In the genomic region with DNA sequence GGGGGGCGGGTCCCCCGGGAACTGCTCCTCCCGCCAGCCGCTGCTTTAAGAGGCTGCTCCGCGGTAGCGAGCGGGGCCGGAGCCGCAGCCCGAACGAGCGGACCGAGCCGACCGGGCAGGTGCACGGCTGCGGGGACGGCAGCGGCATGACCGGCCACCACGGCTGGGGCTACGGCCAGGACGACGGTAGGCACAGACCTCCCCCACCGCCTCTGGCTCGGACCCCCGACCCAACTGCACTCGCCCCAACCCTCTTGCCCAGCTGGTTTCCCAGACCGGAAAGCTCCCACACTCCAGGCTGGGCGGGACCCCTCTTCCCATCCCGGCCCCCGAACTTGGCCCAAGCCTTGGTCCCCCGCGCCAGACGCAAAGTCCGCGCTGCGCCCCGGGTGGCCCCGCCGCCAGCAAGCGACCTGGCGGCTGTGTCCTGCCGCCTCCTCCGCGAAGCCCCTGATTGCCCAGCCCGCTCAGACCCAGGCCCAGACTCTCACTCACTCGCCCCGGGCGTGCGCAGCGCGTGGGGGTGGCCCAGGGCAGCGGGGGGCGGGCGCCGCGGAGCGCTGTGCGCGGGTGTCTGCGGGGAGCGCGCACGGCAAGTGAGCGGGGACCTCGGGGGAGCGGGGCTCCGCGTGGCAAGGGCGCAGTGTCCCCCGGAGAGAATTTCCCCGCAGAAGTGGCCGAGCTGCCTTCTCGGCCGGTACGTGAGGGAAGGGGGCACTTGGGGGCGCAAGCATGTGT, we compare ENCODE assay signal across 9 cellular contexts. TPM values are rescaled to one million over a fixed set of nuclear protein-coding genes. Genes with fewer than 3 reads are reported as not detected.
DNase-seq lines count a peak whose midpoint lies in the region; ATAC-seq and TF ChIP-seq lines count a peak whose summit lies in the region.
"Had no signal": no experiment of that assay in that cellular context is flagged by ENCODE, and none has a peak within 500 bp of the region (broad histone marks: within the 10 kb centered on the region; RNA-seq: fewer than 3 reads in every experiment).

Gene CA7, plus strand, starts transcription at position 73 of the 738 bp plus-strand sequence. Its CDS starts 74 bp downstream, at position 147.

- H3K27ac ChIP-seq in CD8-positive, alpha-beta T cell (ENCODE audit: low read depth, low read length): no peak within 1 kb of the TSS
- no peak within 1 kb of the TSS for H3K27ac ChIP-seq in WERI-Rb-1
- H3K27ac ChIP-seq in osteoblast (ENCODE audit: low read depth, low read length): no peak within 1 kb of the TSS

- H3K27me3 Mint-ChIP-seq in CD8-positive, alpha-beta T cell (ENCODE audit: low read depth): peaks cover 34% of the 10 kb centered on the region

- H3K27me3 ChIP-seq in CD8-positive, alpha-beta T cell (ENCODE audit: insufficient read depth, low read length): no peaks in the 10 kb centered on the region
- H3K27me3 ChIP-seq in WERI-Rb-1 (ENCODE audit: insufficient read depth, low read depth, severe bottlenecking): peaks cover 18% of the 10 kb centered on the region
- peaks cover 61% of the 10 kb centered on the region for H3K27me3 ChIP-seq in osteoblast (ENCODE audit: insufficient read depth, low read length)

- no peaks in the 10 kb centered on the region for H4K20me1 ChIP-seq in osteoblast (ENCODE audit: insufficient read depth, low read length)

- H2AFZ ChIP-seq in osteoblast (ENCODE audit: low read length): no peak within 1 kb of the TSS

- TF ChIP-seq CTCF in CD8-positive, alpha-beta T cell (IDR thresholded peaks at IDR 0.05): no peak
- TF ChIP-seq CTCF in WERI-Rb-1 (IDR thresholded peaks at IDR 0.05; ENCODE audit: low read depth, low read length) (no peak), osteoblast (IDR thresholded peaks at IDR 0.05; ENCODE audit: extremely low read depth, low read depth, low read length) (no peak)

- H3K9me3 ChIP-seq in CD8-positive, alpha-beta T cell (ENCODE audit: low read length): no peaks in the 10 kb centered on the region
- H3K9me3 ChIP-seq in WERI-Rb-1 (ENCODE audit: severe bottlenecking): no peaks in the 10 kb centered on the region
- no peaks in the 10 kb centered on the region for H3K9me3 ChIP-seq in osteoblast (ENCODE audit: low read depth, low read length)

- H3K36me3 Mint-ChIP-seq in CD8-positive, alpha-beta T cell: no peaks in the 10 kb centered on the region

- peaks cover 4% of the 10 kb centered on the region for H3K4me1 ChIP-seq in CD8-positive, alpha-beta T cell (ENCODE audit: insufficient read depth, low read length)
- H3K4me1 ChIP-seq in osteoblast (ENCODE audit: insufficient read depth, low read length): no peaks in the 10 kb centered on the region

- H3K4me3 Mint-ChIP-seq in CD8-positive, alpha-beta T cell: peak within 1 kb of the TSS; percentile 68

- no peak within 1 kb of the TSS for H3K27ac Mint-ChIP-seq in CD8-positive, alpha-beta T cell

- no peaks in the 10 kb centered on the region for H3K9me3 Mint-ChIP-seq in CD8-positive, alpha-beta T cell

- no peak for DNase-seq in CD8-positive, alpha-beta T cell
- peak; percentile 27 for DNase-seq in WERI-Rb-1
- peak in 31 of 42 donors; percentile 15 to 70 (median 44) for DNase-seq in head of caudate nucleus
- DNase-seq in osteoblast (ENCODE audit: insufficient read length, low spot score, missing footprints): peak; percentile 74
- no peak for DNase-seq in T1000 (lab: John Stamatoyannopoulos, UW)
- no peak for DNase-seq in cerebellar nuclear complex (lab: John Stamatoyannopoulos, UW)
- no peak for DNase-seq in SIG-M5 (lab: John Stamatoyannopoulos, UW)

- no peaks in the 10 kb centered on the region for H3K36me3 ChIP-seq in CD8-positive, alpha-beta T cell (ENCODE audit: insufficient read depth, low read length)
- no peaks in the 10 kb centered on the region for H3K36me3 ChIP-seq in WERI-Rb-1
- no peaks in the 10 kb centered on the region for H3K36me3 ChIP-seq in osteoblast (ENCODE audit: insufficient read depth, low read length)

- ATAC-seq in CD8-positive, alpha-beta T cell: peak; percentile 46
- no peak for ATAC-seq in HG03045 (IDR thresholded peaks at IDR 0.05; ENCODE audit: unreplicated experiment)

- intact Hi-C loops in CD8-positive, alpha-beta T cell (cut with DNase I, micrococcal nuclease): no loop called here
- intact Hi-C loops in head of caudate nucleus (cut with DNase I): no loop called here

- CTCF ChIA-PET in CD8-positive, alpha-beta T cell (lab: Charles Lee): interaction anchor here (2.3 to 3.4 kb wide), 3 partner anchors 14 to 23 kb away, joined by 10 to 17 read pairs (median 13); partner anchors contain the start of gene NAE1

- H3K79me2 ChIP-seq in osteoblast (ENCODE audit: insufficient read depth, low read length): no peaks in the 10 kb centered on the region

- no peak within 1 kb of the TSS for H3K4me3 ChIP-seq in CD8-positive, alpha-beta T cell (ENCODE audit: low read depth, low read length)
- peak within 1 kb of the TSS; percentile 61 for H3K4me3 ChIP-seq in WERI-Rb-1 (ENCODE audit: low read depth, low read length)
- peak within 1 kb of the TSS; percentile 54 for H3K4me3 ChIP-seq in osteoblast (ENCODE audit: insufficient read depth, low read length)

- peak within 1 kb of the TSS; percentile 64 for H3K4me2 ChIP-seq in osteoblast (ENCODE audit: insufficient read depth, low read length)

- POLR2A ChIA-PET in CD8-positive, alpha-beta T cell (lab: Charles Lee): no interaction called here

- peaks cover 13% of the 10 kb centered on the region for H3K4me1 Mint-ChIP-seq in CD8-positive, alpha-beta T cell (ENCODE audit: low read depth)

RNA-seq across cellular contexts. Expression of gene CA7, which starts in this region (rescaled TPM):
- total RNA-seq in CD8-positive, alpha-beta T cell: not detected
- total RNA-seq in osteoblast: not detected in 2 replicates
- total RNA-seq: RPMI7951 had no signal

Comparison
In these comparisons a context has a peak if more than half of its experiments do, and no peak if none do; other contexts are left out.
1. Peak in ATAC-seq in CD8-positive, alpha-beta T cell; RNA of the gene not detected or under 1 TPM.
2. Peak in DNase-seq, H3K4me3 ChIP-seq and H3K4me2 ChIP-seq in osteoblast; RNA of the gene not detected or under 1 TPM.
3. DNase-seq: peak in WERI-Rb-1 (single experiment) and head of caudate nucleus (31 of 42); none in CD8-positive, alpha-beta T cell (0 of 7), T1000 (single experiment), cerebellar nuclear complex (0 of 2) and SIG-M5 (single experiment).